In genomic region chr12:19482551-19483109, GRCh38 we compare ENCODE assay signal across 1 cellular context.
TF ChIP-seq lines count a peak whose summit lies in the region.

No MANE protein-coding gene starts in this region.

TF ChIP-seq in HepG2, 621 proteins besides CTCF, POLR2A, EP300 and RAD21 (continued from another document):
- no peak for TF ChIP-seq ZSCAN21 (CRISPR knock-in tag; IDR thresholded peaks at IDR 0.05; ENCODE audit: borderline replicate concordance)
- no peak for TF ChIP-seq PLRG1 (conservative IDR thresholded peaks at IDR 0.05)
- no peak for TF ChIP-seq ZNF530 (CRISPR knock-in tag; IDR thresholded peaks at IDR 0.05; ENCODE audit: low read depth)
- TF ChIP-seq RBFOX2 (IDR thresholded peaks at IDR 0.05; ENCODE audit: low read depth, low read length), result no peak
